1 cellular context compared by ENCODE assay signal in the genomic region with DNA sequence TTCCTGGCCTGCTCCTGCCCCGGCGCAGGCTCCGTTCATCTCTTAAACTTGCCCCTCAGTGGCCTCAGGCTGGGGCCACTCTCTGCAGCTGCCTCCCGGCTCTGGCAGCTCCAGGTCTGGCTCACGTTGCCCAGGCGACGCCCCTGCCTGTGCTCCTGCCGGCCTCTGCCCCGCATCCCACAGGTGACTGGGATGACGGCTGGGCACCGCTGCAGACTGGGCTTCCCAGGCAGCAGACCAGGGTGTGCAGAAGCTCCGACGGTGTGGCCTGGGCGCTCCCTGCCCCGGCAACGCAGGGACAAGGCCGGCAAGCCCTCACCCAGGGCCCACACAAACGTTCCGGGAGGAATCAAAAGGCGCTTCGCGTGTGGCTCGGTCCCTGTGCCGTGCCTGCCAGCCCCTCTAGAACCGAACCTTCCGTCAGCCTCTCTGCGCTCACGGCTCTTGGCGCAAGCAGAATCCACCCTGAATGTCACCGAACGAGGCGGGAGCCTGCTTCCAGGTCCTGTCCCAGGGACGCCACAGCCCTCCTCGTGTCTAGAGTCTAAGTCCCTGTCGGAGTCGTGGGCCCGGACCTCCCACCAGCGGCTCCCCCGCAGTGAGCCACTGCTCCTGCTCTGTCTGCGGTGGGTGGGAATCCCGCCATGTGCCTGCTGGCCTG.
TF ChIP-seq lines count a peak whose summit lies in the region.

No MANE protein-coding gene starts in this region.

TF ChIP-seq in H1, 55 proteins besides CTCF, POLR2A, EP300 and RAD21 (continued from another document):
- TF ChIP-seq, protein P1, sequence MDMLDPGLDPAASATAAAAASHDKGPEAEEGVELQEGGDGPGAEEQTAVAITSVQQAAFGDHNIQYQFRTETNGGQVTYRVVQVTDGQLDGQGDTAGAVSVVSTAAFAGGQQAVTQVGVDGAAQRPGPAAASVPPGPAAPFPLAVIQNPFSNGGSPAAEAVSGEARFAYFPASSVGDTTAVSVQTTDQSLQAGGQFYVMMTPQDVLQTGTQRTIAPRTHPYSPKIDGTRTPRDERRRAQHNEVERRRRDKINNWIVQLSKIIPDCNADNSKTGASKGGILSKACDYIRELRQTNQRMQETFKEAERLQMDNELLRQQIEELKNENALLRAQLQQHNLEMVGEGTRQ (IDR thresholded peaks at IDR 0.05; ENCODE audit: low read length) = no peak
- no peak for TF ChIP-seq SUZ12 (IDR thresholded peaks at IDR 0.05; ENCODE audit: low read length)
- no peak for TF ChIP-seq KDM1A (IDR thresholded peaks at IDR 0.05; ENCODE audit: borderline replicate concordance, low read length)
- TF ChIP-seq SIX5 (IDR thresholded peaks at IDR 0.05; ENCODE audit: low read depth, low read length) = no peak
- TF ChIP-seq POU5F1 (IDR thresholded peaks at IDR 0.05; ENCODE audit: low read depth, low read length) = no peak
- no peak for TF ChIP-seq SP1 (IDR thresholded peaks at IDR 0.05; ENCODE audit: low read depth, low read length)
